1 cellular context compared by ENCODE assay signal in the genomic region with DNA sequence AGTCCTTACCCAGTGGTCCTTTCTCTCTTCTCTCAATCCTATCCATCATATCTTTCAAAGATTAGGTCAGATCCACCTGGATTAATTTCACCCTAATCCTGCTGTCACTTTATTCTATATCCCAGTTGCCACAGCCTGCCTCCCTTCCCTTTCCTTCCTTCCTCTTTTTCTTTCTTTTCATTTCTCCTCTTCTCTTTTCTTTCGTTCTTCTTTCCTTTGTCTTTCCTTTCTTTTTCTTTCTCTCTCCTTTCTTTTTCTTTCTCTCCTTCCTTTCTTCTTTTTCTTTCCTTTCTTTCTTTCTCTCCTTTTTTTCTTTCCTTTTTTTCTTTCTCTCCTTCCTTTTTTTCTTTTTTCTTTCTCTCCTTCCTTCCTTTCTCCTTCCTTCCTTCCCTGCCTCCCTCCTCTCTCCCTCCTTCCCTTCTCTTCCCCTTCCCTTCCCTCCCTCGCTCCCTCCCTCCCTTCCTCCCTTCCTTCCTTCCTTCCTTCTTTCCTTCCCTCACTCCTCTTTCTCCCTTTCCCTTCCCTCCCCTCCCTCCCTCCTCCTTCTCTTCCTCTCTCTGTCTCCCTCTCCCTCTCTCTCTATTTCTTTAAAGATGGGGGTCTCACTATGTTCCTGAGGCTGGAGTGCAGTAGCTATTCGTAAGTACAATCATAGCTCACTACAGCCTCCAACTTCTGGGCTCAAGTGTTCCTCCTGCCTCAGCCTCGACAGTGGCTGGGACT.
TF ChIP-seq lines count a peak whose summit lies in the region.

No MANE protein-coding gene starts in this region.

TF ChIP-seq in GM12878, 131 proteins besides CTCF, POLR2A, EP300 and RAD21:
- TF ChIP-seq PAX5 (IDR thresholded peaks at IDR 0.05; ENCODE audit: borderline replicate concordance, low read depth, low read length) (no peak), FOXK2 (IDR thresholded peaks at IDR 0.05) (0 out of 2 replicates have a peak, but pooled peaks have one; percentile 14), JUND (IDR thresholded peaks at IDR 0.05; ENCODE audit: low read depth, low read length) (no peak), HDGF (IDR thresholded peaks at IDR 0.05) (no peak), ASH2L (IDR thresholded peaks at IDR 0.05; ENCODE audit: borderline replicate concordance, low read depth) (no peak)
